ENCODE assay signal across 22 cellular contexts in genomic region chr1:23420778-23421177, GRCh38. TPM values are rescaled to one million over a fixed set of nuclear protein-coding genes. Genes with fewer than 3 reads are reported as not detected.
DNase-seq lines count a peak whose midpoint lies in the region; ATAC-seq and TF ChIP-seq lines count a peak whose summit lies in the region.
"Had no signal": no experiment of that assay in that cellular context is flagged by ENCODE, and none has a peak within 500 bp of the region (broad histone marks: within the 10 kb centered on the region; RNA-seq: fewer than 3 reads in every experiment).

No MANE protein-coding gene starts in this region.

- 80 to 82% methylated on average over 3 of the region's 3 CpGs for WGBS in heart right ventricle, 2 donors
- WGBS in transverse colon (ENCODE audit: low coverage in 1 of 2), 2 donors: 91 to 100% methylated on average over 2 to 3 of the region's 3 CpGs

- TF ChIP-seq EP300 in transverse colon (IDR thresholded peaks at IDR 0.05; ENCODE audit: low read depth): no peak

- CTCF ChIA-PET in naive thymus-derived CD4-positive, alpha-beta T cell (lab: Charles Lee): interaction anchor here (1.9 kb wide), 1 partner anchor 17 kb away, joined by 6 read pairs; no protein-coding TSS in a partner anchor

- H3K4me3 Mint-ChIP-seq in naive thymus-derived CD4-positive, alpha-beta T cell: peak overlapping the region in 1 of 10 donors; percentile 41

- H3K4me1 Mint-ChIP-seq in naive thymus-derived CD4-positive, alpha-beta T cell: peaks cover 12 to 40% (median 36%) of the 10 kb centered on the region in 7 donors

- no peak overlapping the region for H3K4me3 ChIP-seq in heart right ventricle
- no peak overlapping the region for H3K4me3 ChIP-seq in colonic mucosa
- H3K4me3 ChIP-seq in naive thymus-derived CD4-positive, alpha-beta T cell (ENCODE audit: low read length): no peak overlapping the region
- no peak overlapping the region for H3K4me3 ChIP-seq in transverse colon
- H3K4me3 ChIP-seq: Peyer's patch, SJSA1 had no signal

- TF ChIP-seq CTCF in heart right ventricle (IDR thresholded peaks at IDR 0.05) (no peak), colonic mucosa (IDR thresholded peaks at IDR 0.05) (no peak), transverse colon (IDR thresholded peaks at IDR 0.05) (no peak)

- intact Hi-C loops in Right ventricle myocardium superior (cut with DNase I): no loop called here
- intact Hi-C loops in heart right ventricle (cut with DNase I): loop anchor here in 2 of 10 donors (5.0 kb wide), 1 partner anchor 62 kb away; the partner anchor contains the start of gene ASAP3 (in 2 of the 2)
- intact Hi-C loops in colonic mucosa (cut with DNase I): no loop called here
- intact Hi-C loops in naive thymus-derived CD4-positive, alpha-beta T cell (cut with micrococcal nuclease): loop anchor here in 1 of 2 donors (5.0 kb wide), 2 partner anchors 78 to 112 kb away; partner anchors contain the start of genes E2F2 and HNRNPR
- intact Hi-C loops in transverse colon (cut with DNase I; ENCODE audit: low total_unique reads): no loop called here

- peaks cover 10 to 62% (median 39%) of the 10 kb centered on the region in 9 donors for H3K4me1 ChIP-seq in heart right ventricle
- peaks cover 4% of the 10 kb centered on the region for H3K4me1 ChIP-seq in colonic mucosa
- peaks cover 10 to 20% of the 10 kb centered on the region in 2 donors for H3K4me1 ChIP-seq in naive thymus-derived CD4-positive, alpha-beta T cell (ENCODE audit: control insufficient read depth in 2 of 2, insufficient read depth in 2 of 2, low read length in 2 of 2)
- peaks cover 15 to 47% (median 41%) of the 10 kb centered on the region in 4 donors for H3K4me1 ChIP-seq in transverse colon

- peaks cover 0 to 23% (median 0%) of the 10 kb centered on the region in 7 donors for H3K27me3 ChIP-seq in heart right ventricle
- no peaks in the 10 kb centered on the region for H3K27me3 ChIP-seq in colonic mucosa
- no peaks in the 10 kb centered on the region for H3K27me3 ChIP-seq in naive thymus-derived CD4-positive, alpha-beta T cell (ENCODE audit: control insufficient read depth in 2 of 2, insufficient read depth in 2 of 2, low read length in 2 of 2)
- H3K27me3 ChIP-seq in transverse colon: no peaks in the 10 kb centered on the region
- H3K27me3 ChIP-seq: Peyer's patch, SJSA1 had no signal

- peaks cover 0 to 18% (median 0%) of the 10 kb centered on the region in 9 donors for H3K36me3 ChIP-seq in heart right ventricle
- no peaks in the 10 kb centered on the region for H3K36me3 ChIP-seq in colonic mucosa
- peaks cover 0 to 21% (median 0%) of the 10 kb centered on the region in 3 experiments for H3K36me3 ChIP-seq in naive thymus-derived CD4-positive, alpha-beta T cell (ENCODE audit: control insufficient read depth in 2 of 3, insufficient read depth in 3 of 3, low read length in 3 of 3)
- peaks cover 0 to 9% (median 0%) of the 10 kb centered on the region in 4 donors for H3K36me3 ChIP-seq in transverse colon
- H3K36me3 ChIP-seq: SJSA1 had no signal

- in situ Hi-C loops in transverse colon (cut with MboI; ENCODE audit: low pct_ligation_motif_present in 1 of 4, low pct_unique_long_range_greater_than_20kb in 1 of 4, low sequenced_read_pairs in 3 of 4): no loop called here

- no peaks in the 10 kb centered on the region for H3K9me3 Mint-ChIP-seq in naive thymus-derived CD4-positive, alpha-beta T cell

- no peak for TF ChIP-seq POLR2A in transverse colon (IDR thresholded peaks at IDR 0.05)

- peaks cover 0 to 14% (median 4%) of the 10 kb centered on the region in 5 donors for H3K36me3 Mint-ChIP-seq in naive thymus-derived CD4-positive, alpha-beta T cell

- ATAC-seq in Right ventricle myocardium superior (ENCODE audit: poor library complexity) (peak; percentile 7), heart right ventricle (no peak), HG02884 (IDR thresholded peaks at IDR 0.05; ENCODE audit: unreplicated experiment) (no peak), HG03108 (IDR thresholded peaks at IDR 0.05; ENCODE audit: unreplicated experiment) (no peak)
- no peak for ATAC-seq in naive thymus-derived CD4-positive, alpha-beta T cell
- ATAC-seq: HCT116 had no signal

- H3K27ac ChIP-seq in heart right ventricle (peak overlapping the region in 3 of 10 donors; percentile 19 to 91 (median 88)), colonic mucosa (peak overlapping the region; percentile 92), transverse colon (peak overlapping the region; percentile 92 to 95 (median 92))
- no peak overlapping the region for H3K27ac ChIP-seq in naive thymus-derived CD4-positive, alpha-beta T cell (ENCODE audit: low read depth, low read length)
- H3K27ac ChIP-seq: C4-2B, SJSA1 had no signal

- H3K27ac Mint-ChIP-seq in naive thymus-derived CD4-positive, alpha-beta T cell: peak overlapping the region in 5 of 9 donors; percentile 3 to 70 (median 63)

- DNase-seq in Right ventricle myocardium superior: no peak
- no peak for DNase-seq in heart right ventricle
- no peak for DNase-seq in colonic mucosa
- no peak for DNase-seq in naive thymus-derived CD4-positive, alpha-beta T cell
- no peak for DNase-seq in transverse colon
- no peak for DNase-seq in NCI-H2107 (lab: John Stamatoyannopoulos, UW)
- DNase-seq: 8988T, GF-D8, Kasumi-1, NCI-H1417, NCI-H1694 treated with DMSO at 0.1 percent for 48 hours, NCI-H2081 treated with DMSO at 0.1 percent for 48 hours, NCI-H446, NCI-H526, Peyer's patch had no signal

- no peak overlapping the region for H3K9ac ChIP-seq in colonic mucosa (ENCODE audit: low read depth in 2 of 2, low read length in 2 of 2)

- peaks cover 0 to 21% (median 0%) of the 10 kb centered on the region in 5 donors for H3K27me3 Mint-ChIP-seq in naive thymus-derived CD4-positive, alpha-beta T cell

- POLR2A ChIA-PET in naive thymus-derived CD4-positive, alpha-beta T cell (lab: Charles Lee): interaction anchor here (0.6 to 2.5 kb wide), 2 partner anchors 9 to 1008 kb away, joined by 3 to 13 read pairs; no protein-coding TSS in a partner anchor

- no peaks in the 10 kb centered on the region for H3K9me3 ChIP-seq in heart right ventricle
- no peaks in the 10 kb centered on the region for H3K9me3 ChIP-seq in colonic mucosa
- H3K9me3 ChIP-seq in naive thymus-derived CD4-positive, alpha-beta T cell (ENCODE audit: control insufficient read depth in 2 of 3, low read length in 3 of 3): no peaks in the 10 kb centered on the region
- H3K9me3 ChIP-seq in transverse colon: no peaks in the 10 kb centered on the region
- H3K9me3 ChIP-seq: Peyer's patch, SJSA1 had no signal

RNA-seq across cellular contexts. Expression of gene TCEA3, which starts 3.8 kb away (rescaled TPM):
- 72.7 TPM for total RNA-seq in Right ventricle myocardium superior
- total RNA-seq in heart right ventricle: 10 to 100 TPM; 56.7 to 93.0 (median 71.8) TPM
- 10 to 100 TPM; 25.1 to 51.4 TPM for polyA plus RNA-seq in heart right ventricle
- total RNA-seq in colonic mucosa: 100 to 1,000 TPM; 128 to 133 TPM
- 10 to 100 TPM; 20.2 to 59.2 (median 49.3) TPM for total RNA-seq in naive thymus-derived CD4-positive, alpha-beta T cell
- polyA plus RNA-seq in naive thymus-derived CD4-positive, alpha-beta T cell: 10 to 100 TPM; 34.4 to 57.2 TPM
- total RNA-seq in transverse colon: 100 to 1,000 TPM; 137 to 761 (median 198) TPM
- total RNA-seq: H1, OCI-LY7 had no signal

RNA-seq across cellular contexts. Expression of gene ZNF436, which starts 51.1 kb away (rescaled TPM):
- total RNA-seq in Right ventricle myocardium superior (11.4 TPM), heart right ventricle (10 to 100 TPM in 9 of 10 donors, 1 to 10 TPM in 1; 9.4 to 25.5 (median 16.3) TPM), colonic mucosa (10 to 100 TPM in 1 of 2 donors, 1 to 10 TPM in 1; 7.1 to 13.9 TPM), transverse colon (100 to 1,000 TPM in 1 of 4 donors, 10 to 100 TPM in 3; 12.5 to 125 (median 12.9) TPM)
- 1 to 10 TPM; 3.3 to 4.2 TPM for polyA plus RNA-seq in heart right ventricle
- total RNA-seq in naive thymus-derived CD4-positive, alpha-beta T cell: 10 to 100 TPM in 2 of 5 experiments, 1 to 10 TPM in 3; 4.5 to 11.7 (median 6.7) TPM
- polyA plus RNA-seq in naive thymus-derived CD4-positive, alpha-beta T cell: 1 to 10 TPM; 2.9 to 3.9 TPM
